Comparison of ENCODE assay signal across 19 cellular contexts in the genomic region with DNA sequence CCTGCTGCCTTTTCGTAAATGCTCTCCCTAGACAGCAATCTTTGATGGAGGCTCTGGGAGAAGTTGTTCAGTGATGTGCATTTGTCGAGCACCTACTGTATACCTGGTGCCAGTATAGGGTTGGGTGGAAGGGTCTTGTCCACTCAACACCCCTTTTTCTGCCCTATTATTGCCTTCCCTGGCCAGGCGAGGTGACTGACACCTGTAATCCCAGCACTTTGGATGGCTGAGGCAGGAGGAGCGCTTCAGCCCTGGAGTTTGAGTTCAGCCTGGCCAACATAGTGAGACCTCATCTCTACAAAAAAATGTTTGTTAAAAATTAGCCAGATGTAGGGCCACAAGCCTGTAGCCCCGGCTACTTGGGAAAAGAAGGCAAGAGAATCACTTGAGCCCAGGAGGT.
"Had no signal": no experiment of that assay in that cellular context is flagged by ENCODE, and none has a peak within 500 bp of the region (broad histone marks: within the 10 kb centered on the region; RNA-seq: fewer than 3 reads in every experiment).

No MANE protein-coding gene starts in this region.

- H3K4me3 ChIP-seq: MG63 had no signal

- DNase-seq: activated CD4-positive, alpha-beta T cell treated with anti-CD3 and anti-CD28 coated beads for 4 hours; activated CD8-positive, alpha-beta memory T cell treated with anti-CD3 and anti-CD28 coated beads, Interleukin-2, amount 50 U/mL, for 4 hours; activated CD8-positive, alpha-beta T cell treated with anti-CD3 and anti-CD28 coated beads for 36 hours; activated gamma-delta T cell treated with Interleukin-2 at 50 U/mL for 16 hours; activated naive CD4-positive, alpha-beta T cell treated with anti-CD3 and anti-CD28 coated beads, Interleukin-2, amount 10 ng/mL, durations not matched to agents 7 days and 5 days; activated naive CD8-positive, alpha-beta T cell treated with anti-CD3 and anti-CD28 coated beads for 36 hours; activated T-cell treated with anti-CD3 and anti-CD28 coated beads, Interleukin-2, amount 50 U/mL, for 72 hours; anterior cingulate cortex; MG63; MV-4-11; NCI-H1092 treated with DMSO at 0.1 percent for 48 hours; NCI-H1417 treated with DMSO at 0.1 percent for 48 hours; NCI-H1694; NCI-H2029; NCI-H510A treated with DMSO at 0.1 percent for 48 hours; NCI-H69; PC-3; SHP77 treated with DMSO at 0.1 percent for 48 hours had no signal

- ATAC-seq: activated CD4-positive, CD25-positive, alpha-beta regulatory T cell treated with anti-CD3 and anti-CD28 coated beads, Interleukin-2, amount 50 U/mL, for 24 hours; activated CD8-positive, alpha-beta T cell treated with anti-CD3 and anti-CD28 coated beads for 36 hours; activated T-cell treated with anti-CD3 and anti-CD28 coated beads, Interleukin-2, amount 50 U/mL, for 72 hours; PC-3 had no signal

- H3K9me3 ChIP-seq: MG63 had no signal

- H3K27me3 ChIP-seq: MG63 had no signal
